18 cellular contexts compared by ENCODE assay signal in genomic region chr6:46421939-46422338, GRCh38.
DNase-seq lines count a peak whose midpoint lies in the region; ATAC-seq and TF ChIP-seq lines count a peak whose summit lies in the region.
"Had no signal": no experiment of that assay in that cellular context is flagged by ENCODE, and none has a peak within 500 bp of the region (broad histone marks: within the 10 kb centered on the region; RNA-seq: fewer than 3 reads in every experiment).

No MANE protein-coding gene starts in this region.

- no peak overlapping the region for H2BK5ac ChIP-seq in H9 (ENCODE audit: insufficient read length, low read length)

- TF ChIP-seq POLR2A in gastrocnemius medialis (IDR thresholded peaks at IDR 0.05), result no peak

- WGBS in H9 (ENCODE audit: extremely low coverage, insufficient read length, low lambda C conversion rate), result no CpG with 5 or more reads among the region's 3 CpGs

- H3K9me3 ChIP-seq in H9 (ENCODE audit: control insufficient read depth, low read depth, low read length) (no peaks in the 10 kb centered on the region), gastrocnemius medialis (no peaks in the 10 kb centered on the region)
- H3K9me3 ChIP-seq: Caco-2 had no signal

- H3K4me2 ChIP-seq in H9 (ENCODE audit: insufficient read depth, insufficient read length, low read length), result no peak overlapping the region

- H3K4me1 ChIP-seq in H9 (ENCODE audit: insufficient read depth, low read length) (no peaks in the 10 kb centered on the region; the same call in 1 of the 2 replicates), gastrocnemius medialis (peaks cover 15 to 48% of the 10 kb centered on the region in 2 donors)
- H3K4me1 ChIP-seq: Caco-2 had no signal

- no peak overlapping the region for H3K4me3 ChIP-seq in gastrocnemius medialis

- H3K4me3 Mint-ChIP-seq in H9, result no peak overlapping the region
- H3K4me3 Mint-ChIP-seq: B cell; CD4-positive, CD25-positive, alpha-beta regulatory T cell had no signal

- no peak overlapping the region for H4K5ac ChIP-seq in H9 (ENCODE audit: insufficient read length, low read depth, low read length)

- H3K23ac ChIP-seq in H9 (ENCODE audit: insufficient read length, low read depth, low read length), result no peak overlapping the region

- no peak overlapping the region for H3K9ac ChIP-seq in H9 (ENCODE audit: extremely low read depth, insufficient read length, low read length)

- no peak overlapping the region for H3T11ph ChIP-seq in H9 (ENCODE audit: low read length)

- H4K8ac ChIP-seq in H9 (replicated peaks; ENCODE audit: insufficient read length, low read depth, low read length), result no peak overlapping the region

- H3K23me2 ChIP-seq in H9 (ENCODE audit: insufficient read length, low read depth, low read length, poor library complexity, severe bottlenecking), result no peaks in the 10 kb centered on the region

- in situ Hi-C loops in gastrocnemius medialis (cut with MboI; ENCODE audit: low sequenced_read_pairs in 4 of 4), result loop anchor here (5.0 to 25.0 kb wide), 6 partner anchors 73 to 485 kb away; partner anchors contain the start of gene RCAN2 (in 1 of the 4)

- H2BK20ac ChIP-seq in H9 (ENCODE audit: low read depth, low read length, poor library complexity, severe bottlenecking), result no peak overlapping the region

- no peak overlapping the region for H3K27ac Mint-ChIP-seq in H9
- H3K27ac Mint-ChIP-seq: B cell; CD4-positive, CD25-positive, alpha-beta regulatory T cell had no signal

- intact Hi-C loops in left ventricle myocardium superior (cut with micrococcal nuclease), result loop anchor here (5.0 kb wide), 2 partner anchors 60 to 205 kb away; no protein-coding TSS in a partner anchor
- intact Hi-C loops in gastrocnemius medialis (cut with DNase I; ENCODE audit: low total_unique reads), result no loop called here

- H3K27me3 ChIP-seq in H9 (ENCODE audit: insufficient read depth, low read length), result no peaks in the 10 kb centered on the region
- no peaks in the 10 kb centered on the region for H3K27me3 ChIP-seq in gastrocnemius medialis

- no peak overlapping the region for H4K91ac ChIP-seq in H9 (ENCODE audit: insufficient read length, low read depth, low read length)

- H2BK120ac ChIP-seq in H9 (ENCODE audit: low read depth, low read length, poor library complexity, severe bottlenecking), result no peak overlapping the region

- no peaks in the 10 kb centered on the region for H3K36me3 Mint-ChIP-seq in H9 (ENCODE audit: insufficient read depth in 1 of 3, low read depth in 3 of 3)
- H3K36me3 Mint-ChIP-seq: CD4-positive, CD25-positive, alpha-beta regulatory T cell had no signal

- peaks cover 5 to 7% of the 10 kb centered on the region in 2 experiments; a peak in 3 of 4 replicates for H3K4me1 Mint-ChIP-seq in H9
- H3K4me1 Mint-ChIP-seq: B cell; CD4-positive, CD25-positive, alpha-beta regulatory T cell had no signal

- H2BK12ac ChIP-seq in H9 (ENCODE audit: insufficient read length, low read depth, low read length), result no peak overlapping the region

- no peaks in the 10 kb centered on the region for H3K27me3 Mint-ChIP-seq in H9 (ENCODE audit: low read depth)

- no peaks in the 10 kb centered on the region for H3K36me3 ChIP-seq in gastrocnemius medialis

- H3K79me2 ChIP-seq in H9 (ENCODE audit: insufficient read depth, low read length), result no peaks in the 10 kb centered on the region

- H3K9me3 Mint-ChIP-seq in H9, result no peaks in the 10 kb centered on the region

- H3K56ac ChIP-seq in H9 (ENCODE audit: insufficient read length, low read depth, low read length), result no peak overlapping the region

- ATAC-seq in left ventricle myocardium superior (peak; percentile 40), gastrocnemius medialis (peak; percentile 23 to 31), GM21576 (IDR thresholded peaks at IDR 0.05; ENCODE audit: unreplicated experiment) (no peak), HG02885 (IDR thresholded peaks at IDR 0.05; ENCODE audit: poor library complexity, unreplicated experiment) (no peak)
- ATAC-seq: Panc1, SK-N-SH treated with all-trans-retinoic acid at 6 μM for 48 hours had no signal

- no peak overlapping the region for H2AK5ac ChIP-seq in H9 (ENCODE audit: insufficient read length, low read length)

- H3K27ac ChIP-seq in H9 (ENCODE audit: insufficient read length, low read depth, low read length) (no peak overlapping the region), gastrocnemius medialis (peak overlapping the region; percentile 25 to 65 (median 55))

- H3K4ac ChIP-seq in H9 (ENCODE audit: low read depth, low read length), result no peak overlapping the region

- DNase-seq in H9 (peak; percentile 29), NCI-H748 (lab: John Stamatoyannopoulos, UW; ENCODE audit: unreplicated experiment) (peak; percentile 59), left ventricle myocardium superior (no peak), gastrocnemius medialis (peak in 1 of 2 donors; percentile 39), SKM-1 treated with dmso at 0.1 percent for 144 hours (lab: John Stamatoyannopoulos, UW; ENCODE audit: unreplicated experiment) (no peak)
- DNase-seq: Caco-2; CD4-positive, CD25-positive, alpha-beta regulatory T cell; DMS79; NCI-H1417; NCI-H1930; NCI-H2171 treated with DMSO at 0.1 percent for 48 hours; NCI-H446 treated with DMSO at 0.1 percent for 48 hours; SHP77 had no signal

- H4K20me1 ChIP-seq in H9 (ENCODE audit: control insufficient read depth, insufficient read depth, insufficient read length), result no peaks in the 10 kb centered on the region

- no peak overlapping the region for H2AFZ ChIP-seq in H9 (ENCODE audit: low read length)

- H2BK15ac ChIP-seq in H9 (ENCODE audit: low read depth, low read length), result no peak overlapping the region

- no peak overlapping the region for H3K14ac ChIP-seq in H9 (ENCODE audit: insufficient read depth, low read length)

- no peak overlapping the region for H3K18ac ChIP-seq in H9 (ENCODE audit: insufficient read length, low read depth, low read length)

- H3K79me1 ChIP-seq in H9 (ENCODE audit: insufficient read depth, low read depth, low read length, poor library complexity, severe bottlenecking), result no peaks in the 10 kb centered on the region

- TF ChIP-seq CTCF in H9 (conservative IDR thresholded peaks at IDR 0.05) (no peak), gastrocnemius medialis (IDR thresholded peaks at IDR 0.05 in 4 of 5, conservative IDR thresholded peaks at IDR 0.05 in 1 of 5) (no peak)

Comparison
In these comparisons a context has a peak if more than half of its experiments do, and no peak if none do; other contexts are left out.
1. DNase-seq: peak in H9 (single experiment) and NCI-H748 (single experiment); none in left ventricle myocardium superior (single experiment) and SKM-1 treated with dmso at 0.1 percent for 144 hours (single experiment).
2. ATAC-seq: peak in left ventricle myocardium superior (single experiment) and gastrocnemius medialis (2 of 2); none in GM21576 (single experiment) and HG02885 (single experiment).